Comparison of ENCODE assay signal across 8 cellular contexts in the genomic region with DNA sequence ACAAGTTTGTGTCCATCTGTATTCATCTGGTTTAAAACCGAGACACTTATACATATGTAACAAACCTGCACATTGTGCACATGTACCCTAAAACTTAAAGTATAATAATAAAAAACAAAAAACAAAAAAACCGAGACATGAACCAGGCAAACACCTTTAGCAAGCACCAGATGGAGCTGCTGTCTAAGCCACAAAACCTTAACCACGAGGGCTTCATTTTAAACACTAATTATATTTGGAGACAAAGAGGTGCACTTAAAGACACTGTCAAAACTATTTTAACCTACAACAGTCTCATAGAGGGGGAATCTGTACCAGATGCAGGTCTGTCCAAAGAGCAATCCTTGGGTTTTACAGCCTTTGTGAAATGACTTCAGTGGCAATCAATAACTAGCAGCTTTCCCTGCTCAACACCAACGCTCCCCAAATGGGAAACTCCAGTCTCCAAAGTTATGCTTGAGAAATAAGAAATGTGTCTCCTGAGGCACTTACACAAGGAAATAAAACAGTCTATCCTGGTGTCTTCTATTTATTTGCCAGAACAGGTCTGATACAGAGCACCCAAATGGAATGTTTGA.
DNase-seq lines count a peak whose midpoint lies in the region; ATAC-seq and TF ChIP-seq lines count a peak whose summit lies in the region.

No MANE protein-coding gene starts in this region.

- H3K4me1 Mint-ChIP-seq in chondrocyte (ENCODE audit: low read depth) (peaks cover 38% of the 10 kb centered on the region), memory B cell (peaks cover 47% of the 10 kb centered on the region)

- H3K27ac Mint-ChIP-seq in chondrocyte (ENCODE audit: unreplicated experiment) (no peak overlapping the region), memory B cell (peak overlapping the region; percentile 67)

- no peaks in the 10 kb centered on the region for H3K27me3 Mint-ChIP-seq in chondrocyte (ENCODE audit: low read depth)
- no peaks in the 10 kb centered on the region for H3K27me3 Mint-ChIP-seq in memory B cell

- H3K4me3 Mint-ChIP-seq in chondrocyte (ENCODE audit: unreplicated experiment) (no peak overlapping the region), memory B cell (no peak overlapping the region)

- DNase-seq in NCI-H2107 treated with DMSO at 0.1 percent for 48 hours (lab: John Stamatoyannopoulos, UW; ENCODE audit: unreplicated experiment) (peak; percentile 5), NCI-H2107 (lab: John Stamatoyannopoulos, UW) (no peak), NCI-H526 treated with DMSO at 0.1 percent for 48 hours (lab: John Stamatoyannopoulos, UW) (peak; percentile 46), chondrocyte (ENCODE audit: low spot score) (no peak), memory B cell (ENCODE audit: low spot score in 2 of 2) (peak in 1 of 2 donors; percentile 14), DMS79 treated with DMSO at 0.1 percent for 48 hours (lab: John Stamatoyannopoulos, UW) (no peak)

- ATAC-seq in memory B cell (ENCODE audit: low read depth) = no peak
- ATAC-seq in GM19035 (IDR thresholded peaks at IDR 0.05; ENCODE audit: unreplicated experiment) = no peak
- ATAC-seq in GM18870 (IDR thresholded peaks at IDR 0.05; ENCODE audit: unreplicated experiment) = no peak

- H3K36me3 Mint-ChIP-seq in chondrocyte (ENCODE audit: low read depth) = peaks cover 2% of the 10 kb centered on the region
- no peaks in the 10 kb centered on the region for H3K36me3 Mint-ChIP-seq in memory B cell

- H3K9me3 Mint-ChIP-seq in chondrocyte (ENCODE audit: low read depth) (no peaks in the 10 kb centered on the region), memory B cell (no peaks in the 10 kb centered on the region)

- peak; percentile 78 for TF ChIP-seq CTCF in chondrocyte (IDR thresholded peaks at IDR 0.05)

Comparison
In these comparisons a context has a peak if more than half of its experiments do, and no peak if none do; other contexts are left out.
1. DNase-seq: peak in NCI-H2107 treated with DMSO at 0.1 percent for 48 hours (single experiment) and NCI-H526 treated with DMSO at 0.1 percent for 48 hours (single experiment); none in NCI-H2107 (single experiment), chondrocyte (single experiment) and DMS79 treated with DMSO at 0.1 percent for 48 hours (single experiment).